21 cellular contexts compared by ENCODE assay signal in genomic region chr11:119909077-119909476, GRCh38.
"Had no signal": no experiment of that assay in that cellular context is flagged by ENCODE, and none has a peak within 500 bp of the region (broad histone marks: within the 10 kb centered on the region; RNA-seq: fewer than 3 reads in every experiment).

No MANE protein-coding gene starts in this region.

- ATAC-seq: esophagus mucosa, gastrocnemius medialis, left cardiac atrium, lower lobe of right lung, right lobe of liver had no signal

- H3K4me1 ChIP-seq: gastrocnemius medialis, parathyroid adenoma, prostate gland, tibial artery had no signal

- H3K27me3 ChIP-seq: hepatocyte, right lobe of liver had no signal

- H3K27ac Mint-ChIP-seq: naive B cell had no signal

- H2AFZ ChIP-seq: hepatocyte, parathyroid adenoma had no signal

- H3K27ac ChIP-seq: gastrocnemius medialis, hepatocyte, left ventricle myocardium inferior, lower lobe of right lung, parathyroid adenoma, right lobe of liver, suprapubic skin, tibial artery had no signal

- FAIRE-seq: endometrium, kidney, urothelium cell line had no signal

- DNase-seq: central memory CD4-positive, alpha-beta T cell; cortex of kidney; effector memory CD4-positive, alpha-beta T cell; gastrocnemius medialis; kidney; left cardiac atrium; left ventricle myocardium inferior; lower lobe of right lung; mesenchymal stem cell; naive B cell; right lobe of liver; stimulated activated naive CD4-positive, alpha-beta T cell; tibial artery had no signal

- H3K4me3 ChIP-seq: gastrocnemius medialis, hepatocyte, left ventricle myocardium inferior, lower lobe of right lung, prostate gland, right lobe of liver, suprapubic skin, tibial artery had no signal

- H3K79me2 ChIP-seq: hepatocyte, parathyroid adenoma had no signal

- H3K36me3 ChIP-seq: gastrocnemius medialis, left ventricle myocardium inferior, lower lobe of right lung, prostate gland, right lobe of liver, suprapubic skin, tibial artery had no signal

- H3K4me3 Mint-ChIP-seq: naive B cell, nephron had no signal

- H3K9ac ChIP-seq: parathyroid adenoma had no signal

- H3K9me3 ChIP-seq: gastrocnemius medialis, left ventricle myocardium inferior, lower lobe of right lung, prostate gland, right lobe of liver, suprapubic skin, tibial artery had no signal

- H3K36me3 Mint-ChIP-seq: naive B cell had no signal
